In the genomic region with DNA sequence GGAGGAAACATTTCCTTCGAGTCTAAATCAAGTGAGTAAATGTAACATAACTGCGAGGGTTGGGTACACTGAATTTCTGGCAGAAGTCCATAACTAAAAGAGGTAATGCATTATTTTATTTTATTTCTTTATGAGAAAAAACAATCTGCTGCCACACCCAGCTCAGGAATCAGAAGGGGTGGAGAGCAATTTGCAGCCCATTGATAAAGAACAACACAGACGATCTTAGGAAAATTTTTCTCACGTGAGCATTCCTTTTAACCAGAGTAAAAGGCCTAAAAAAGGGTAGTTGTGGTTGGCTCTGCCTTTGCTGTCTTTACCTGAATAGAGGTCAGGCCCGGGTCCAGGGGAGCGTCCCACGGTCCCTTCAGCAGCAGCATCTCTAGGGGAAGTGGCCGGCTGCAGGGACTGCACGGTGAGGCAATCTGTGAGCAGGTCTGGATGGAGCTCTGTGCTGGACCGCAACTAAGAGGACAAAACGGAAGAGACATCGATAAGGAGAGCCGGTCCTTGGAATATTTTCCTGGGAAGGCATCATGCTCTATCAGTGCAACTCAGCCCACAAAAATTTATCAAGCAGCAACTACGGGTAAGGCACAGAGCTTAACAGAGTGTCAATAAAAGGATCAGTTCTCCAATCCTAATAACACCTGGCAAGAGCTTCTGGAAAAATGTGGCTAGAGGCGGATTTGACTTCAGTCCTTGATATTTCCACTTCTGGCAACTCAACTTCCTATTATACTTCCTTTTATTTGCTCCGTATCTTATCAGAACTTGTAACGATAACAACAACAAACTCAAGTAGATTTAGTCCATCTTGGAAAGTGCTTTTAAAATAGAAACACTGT, we compare ENCODE assay signal across 1 cellular context.
TF ChIP-seq lines count a peak whose summit lies in the region.

No MANE protein-coding gene starts in this region.

TF ChIP-seq in H1, 55 proteins besides CTCF, POLR2A, EP300 and RAD21:
- TF ChIP-seq, protein P1, sequence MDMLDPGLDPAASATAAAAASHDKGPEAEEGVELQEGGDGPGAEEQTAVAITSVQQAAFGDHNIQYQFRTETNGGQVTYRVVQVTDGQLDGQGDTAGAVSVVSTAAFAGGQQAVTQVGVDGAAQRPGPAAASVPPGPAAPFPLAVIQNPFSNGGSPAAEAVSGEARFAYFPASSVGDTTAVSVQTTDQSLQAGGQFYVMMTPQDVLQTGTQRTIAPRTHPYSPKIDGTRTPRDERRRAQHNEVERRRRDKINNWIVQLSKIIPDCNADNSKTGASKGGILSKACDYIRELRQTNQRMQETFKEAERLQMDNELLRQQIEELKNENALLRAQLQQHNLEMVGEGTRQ (IDR thresholded peaks at IDR 0.05; ENCODE audit: low read length), result no peak
- no peak for TF ChIP-seq PHF8 (conservative IDR thresholded peaks at IDR 0.05; ENCODE audit: low read depth, low read length)
- no peak for TF ChIP-seq JUND (IDR thresholded peaks at IDR 0.05; ENCODE audit: low read length)
- no peak for TF ChIP-seq GABPA (IDR thresholded peaks at IDR 0.05; ENCODE audit: borderline replicate concordance, insufficient read depth, low read length)
- TF ChIP-seq ATF3 (IDR thresholded peaks at IDR 0.05; ENCODE audit: insufficient read depth, low read depth, low read length), result no peak
